Comparison of ENCODE assay signal across 2 cellular contexts in genomic region chr3:114092151-114093000, GRCh38.
TF ChIP-seq lines count a peak whose summit lies in the region.

No MANE protein-coding gene starts in this region.

TF ChIP-seq in endothelial cell of umbilical vein, 7 proteins besides CTCF, POLR2A, EP300 and RAD21:
- TF ChIP-seq GATA2 (IDR thresholded peaks at IDR 0.05; ENCODE audit: insufficient read depth, insufficient read length, low read depth, low read length) (peak; percentile 91), MYC (IDR thresholded peaks at IDR 0.05; ENCODE audit: low read depth, low read length) (no peak), JUN (IDR thresholded peaks at IDR 0.05; ENCODE audit: borderline replicate concordance, insufficient read depth, insufficient read length, low read depth) (peak; percentile 16)

TF ChIP-seq in neural cell, 6 proteins besides CTCF, POLR2A, EP300 and RAD21 (continued from another document):
- no peak for TF ChIP-seq POLR2AphosphoS5 (IDR thresholded peaks at IDR 0.05)
- no peak for TF ChIP-seq MXI1 (conservative IDR thresholded peaks at IDR 0.05; ENCODE audit: poor library complexity, severe bottlenecking)
- TF ChIP-seq SMC3 (conservative IDR thresholded peaks at IDR 0.05; ENCODE audit: poor library complexity): no peak
- TF ChIP-seq TAF1 (IDR thresholded peaks at IDR 0.05; ENCODE audit: low read depth): no peak
- TF ChIP-seq, protein P1, sequence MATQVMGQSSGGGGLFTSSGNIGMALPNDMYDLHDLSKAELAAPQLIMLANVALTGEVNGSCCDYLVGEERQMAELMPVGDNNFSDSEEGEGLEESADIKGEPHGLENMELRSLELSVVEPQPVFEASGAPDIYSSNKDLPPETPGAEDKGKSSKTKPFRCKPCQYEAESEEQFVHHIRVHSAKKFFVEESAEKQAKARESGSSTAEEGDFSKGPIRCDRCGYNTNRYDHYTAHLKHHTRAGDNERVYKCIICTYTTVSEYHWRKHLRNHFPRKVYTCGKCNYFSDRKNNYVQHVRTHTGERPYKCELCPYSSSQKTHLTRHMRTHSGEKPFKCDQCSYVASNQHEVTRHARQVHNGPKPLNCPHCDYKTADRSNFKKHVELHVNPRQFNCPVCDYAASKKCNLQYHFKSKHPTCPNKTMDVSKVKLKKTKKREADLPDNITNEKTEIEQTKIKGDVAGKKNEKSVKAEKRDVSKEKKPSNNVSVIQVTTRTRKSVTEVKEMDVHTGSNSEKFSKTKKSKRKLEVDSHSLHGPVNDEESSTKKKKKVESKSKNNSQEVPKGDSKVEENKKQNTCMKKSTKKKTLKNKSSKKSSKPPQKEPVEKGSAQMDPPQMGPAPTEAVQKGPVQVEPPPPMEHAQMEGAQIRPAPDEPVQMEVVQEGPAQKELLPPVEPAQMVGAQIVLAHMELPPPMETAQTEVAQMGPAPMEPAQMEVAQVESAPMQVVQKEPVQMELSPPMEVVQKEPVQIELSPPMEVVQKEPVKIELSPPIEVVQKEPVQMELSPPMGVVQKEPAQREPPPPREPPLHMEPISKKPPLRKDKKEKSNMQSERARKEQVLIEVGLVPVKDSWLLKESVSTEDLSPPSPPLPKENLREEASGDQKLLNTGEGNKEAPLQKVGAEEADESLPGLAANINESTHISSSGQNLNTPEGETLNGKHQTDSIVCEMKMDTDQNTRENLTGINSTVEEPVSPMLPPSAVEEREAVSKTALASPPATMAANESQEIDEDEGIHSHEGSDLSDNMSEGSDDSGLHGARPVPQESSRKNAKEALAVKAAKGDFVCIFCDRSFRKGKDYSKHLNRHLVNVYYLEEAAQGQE (IDR thresholded peaks at IDR 0.05; ENCODE audit: borderline replicate concordance): peak; percentile 67
